In the genomic region with DNA sequence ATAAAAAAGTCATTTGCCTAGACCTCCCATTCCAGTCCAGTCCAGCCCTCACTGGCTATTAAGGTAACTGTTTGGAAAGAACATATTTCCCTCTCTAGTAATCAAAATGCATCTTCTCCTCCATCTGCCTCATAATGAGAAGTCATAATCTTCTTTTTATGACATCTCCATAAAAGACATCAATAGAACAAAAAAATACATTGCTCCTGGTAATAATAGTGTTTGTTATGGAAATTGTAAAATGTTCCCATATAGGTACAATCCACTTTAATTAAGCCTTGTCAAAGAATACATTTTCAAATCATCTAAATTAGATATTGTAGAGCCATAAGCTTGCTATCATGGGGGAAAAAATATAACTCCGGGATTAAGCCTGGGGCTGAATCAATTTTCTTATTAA, we compare ENCODE assay signal across 28 cellular contexts.
"Had no signal": no experiment of that assay in that cellular context is flagged by ENCODE, and none has a peak within 500 bp of the region (broad histone marks: within the 10 kb centered on the region; RNA-seq: fewer than 3 reads in every experiment).

No MANE protein-coding gene starts in this region.

- H3K36me3 Mint-ChIP-seq: immature natural killer cell; mesothelial cell of epicardium; naive B cell; natural killer cell; neural progenitor cell; stimulated activated naive B cell treated with anti-CD40 and anti-IgM and Interleukin-4, amounts not matched to agents 10 μg/mL and 1 μg/mL and 100 μg/mL, for 72 hours had no signal

- H3K27ac Mint-ChIP-seq: immature natural killer cell; mesothelial cell of epicardium; naive B cell; natural killer cell; nephron progenitor cell; neural progenitor cell; stimulated activated naive B cell treated with anti-CD40 and anti-IgM and Interleukin-4, amounts not matched to agents 10 μg/mL and 1 μg/mL and 100 μg/mL, for 72 hours had no signal

- H3K9me3 Mint-ChIP-seq: immature natural killer cell; mesothelial cell of epicardium; natural killer cell; stimulated activated naive B cell treated with anti-CD40 and anti-IgM and Interleukin-4, amounts not matched to agents 10 μg/mL and 1 μg/mL and 100 μg/mL, for 72 hours had no signal

- H3K4me3 Mint-ChIP-seq: immature natural killer cell; mesothelial cell of epicardium; naive B cell; natural killer cell; nephron progenitor cell; neural progenitor cell; stimulated activated naive B cell treated with anti-CD40 and anti-IgM and Interleukin-4, amounts not matched to agents 10 μg/mL and 1 μg/mL and 100 μg/mL, for 72 hours had no signal

- H3K4me3 ChIP-seq: left ventricle myocardium inferior, lung, neural progenitor cell, ovary, prostate gland, skin epidermis, suprapubic skin, thoracic aorta, tibial artery, upper lobe of right lung had no signal

- H3K4me1 ChIP-seq: left ventricle myocardium inferior, prostate gland, suprapubic skin, tibial artery, upper lobe of right lung had no signal

- H3K36me3 ChIP-seq: left ventricle myocardium inferior, neural progenitor cell, ovary, prostate gland, suprapubic skin, thoracic aorta, tibial artery, upper lobe of right lung had no signal

- H3K27me3 ChIP-seq: neural progenitor cell, ovary, suprapubic skin, tibial artery, upper lobe of right lung had no signal

- DNase-seq: immature natural killer cell; kidney; left colon; left ventricle myocardium inferior; mesendoderm; naive B cell; natural killer cell; nephron progenitor cell; ovary; retina; right cardiac atrium; stimulated activated CD4-positive, alpha-beta T cell treated with anti-CD3 and anti-CD28 coated beads, Interleukin-12 subunit alpha, Interleukin-12 subunit beta, amount 100 ng/mL, for 4 hours; stimulated activated CD4-positive, alpha-beta T cell treated with anti-CD3 and anti-CD28 coated beads, Interleukin-15, amount 100 ng/mL, for 24 hours; stimulated activated CD4-positive, alpha-beta T cell treated with anti-CD3 and anti-CD28 coated beads, Interleukin-2, amount 100 ng/mL, for 24 hours; stimulated activated CD4-positive, alpha-beta T cell treated with anti-CD3 and anti-CD28 coated beads, Interleukin-4, amount 100 ng/mL, for 1 hour; stimulated activated naive B cell treated with anti-CD40 and anti-IgM and Interleukin-4, amounts not matched to agents 10 μg/mL and 1 μg/mL and 100 μg/mL, for 72 hours; stimulated activated naive CD8-positive, alpha-beta T cell treated with anti-CD3 and anti-CD28 coated beads, Interleukin-15, Interleukin-2, amounts not matched to agents 100 U/mL and 50 U/mL, for 24 hours; tibial artery; trophoblast cell; upper lobe of right lung had no signal

- ATAC-seq: left colon; natural killer cell; right cardiac atrium; sciatic nerve; stimulated activated naive B cell treated with anti-CD40 and anti-IgM and Interleukin-4, amounts not matched to agents 10 μg/mL and 1 μg/mL and 100 μg/mL, for 72 hours; stimulated activated naive CD8-positive, alpha-beta T cell treated with anti-CD3 and anti-CD28 coated beads, Interleukin-15, Interleukin-2, amounts not matched to agents 100 U/mL and 50 U/mL, for 24 hours; upper lobe of right lung had no signal

- H3K4me1 Mint-ChIP-seq: naive B cell; stimulated activated naive B cell treated with anti-CD40 and anti-IgM and Interleukin-4, amounts not matched to agents 10 μg/mL and 1 μg/mL and 100 μg/mL, for 72 hours had no signal

- H3K27ac ChIP-seq: left ventricle myocardium inferior, neural progenitor cell, ovary, prostate gland, skin epidermis, suprapubic skin, thoracic aorta, tibial artery, upper lobe of right lung had no signal

- H3K9me3 ChIP-seq: left ventricle myocardium inferior, ovary, prostate gland, suprapubic skin, thoracic aorta, tibial artery, upper lobe of right lung had no signal
